Comparison of ENCODE assay signal across 8 cellular contexts in genomic region chr4:189940178-189941004, GRCh38. TPM values are rescaled to one million over a fixed set of nuclear protein-coding genes. Genes with fewer than 3 reads are reported as not detected.
DNase-seq lines count a peak whose midpoint lies in the region; TF ChIP-seq lines count a peak whose summit lies in the region.

Gene FRG1 (plus strand): TSS chr4:189940872. CDS start chr4:189941010, 138 bp downstream.

- peaks cover 22% of the 10 kb centered on the region for H3K36me3 Mint-ChIP-seq in HFFc6 (ENCODE audit: low read depth)
- peaks cover 23% of the 10 kb centered on the region for H3K36me3 Mint-ChIP-seq in activated naive CD4-positive, alpha-beta T cell treated with anti-CD3 and anti-CD28 coated beads, Interleukin-2, amount 50 U/mL, for 24 hours

- TF ChIP-seq CTCF in HFFc6 (IDR thresholded peaks at IDR 0.05) (peak; percentile 87), OCI-LY3 (IDR thresholded peaks at IDR 0.05; ENCODE audit: low read depth, low read length) (peak; percentile 40), cardiac muscle cell (IDR thresholded peaks at IDR 0.05; ENCODE audit: low read depth, low read length) (peak; percentile 92), prostate gland (IDR thresholded peaks at IDR 0.05) (peak; percentile 85 to 98 (median 93)), uterus (IDR thresholded peaks at IDR 0.05) (peak; percentile 77 to 96 (median 91))

- no peaks in the 10 kb centered on the region for H3K4me1 ChIP-seq in OCI-LY3 (ENCODE audit: low read length)
- peaks cover 3% of the 10 kb centered on the region for H3K4me1 ChIP-seq in cardiac muscle cell (ENCODE audit: low read depth)
- H3K4me1 ChIP-seq in prostate gland (replicated peaks), result no peaks in the 10 kb centered on the region
- H3K4me1 ChIP-seq in uterus, result no peaks in the 10 kb centered on the region

- DNase-seq in HFFc6, result peak; percentile 96
- DNase-seq in cardiac muscle cell (ENCODE audit: low read depth in 1 of 2, low spot score in 1 of 2), result peak; percentile 93 to 97
- peak; percentile 91 for DNase-seq in prostate gland (ENCODE audit: low spot score)
- peak; percentile 93 to 96 for DNase-seq in uterus
- no peak for DNase-seq in NCI-H82 treated with DMSO at 0.1 percent for 48 hours (lab: John Stamatoyannopoulos, UW; ENCODE audit: unreplicated experiment)

- no peaks in the 10 kb centered on the region; the same call in 1 of the 2 replicates for H3K27me3 Mint-ChIP-seq in HFFc6 (ENCODE audit: insufficient read depth)
- no peaks in the 10 kb centered on the region for H3K27me3 Mint-ChIP-seq in activated naive CD4-positive, alpha-beta T cell treated with anti-CD3 and anti-CD28 coated beads, Interleukin-2, amount 50 U/mL, for 24 hours

- H3K9ac ChIP-seq in OCI-LY3 (ENCODE audit: low read length), result peak within 1 kb of the TSS; percentile 67

- peak within 1 kb of the TSS; percentile 96 for H3K4me3 Mint-ChIP-seq in HFFc6
- H3K4me3 Mint-ChIP-seq in activated naive CD4-positive, alpha-beta T cell treated with anti-CD3 and anti-CD28 coated beads, Interleukin-2, amount 50 U/mL, for 24 hours, result peak within 1 kb of the TSS; percentile 92

- H3K4me1 Mint-ChIP-seq in HFFc6 (ENCODE audit: low read depth), result peaks cover 43% of the 10 kb centered on the region
- H3K4me1 Mint-ChIP-seq in activated naive CD4-positive, alpha-beta T cell treated with anti-CD3 and anti-CD28 coated beads, Interleukin-2, amount 50 U/mL, for 24 hours, result peaks cover 54% of the 10 kb centered on the region

- H3K27ac ChIP-seq in OCI-LY3 (ENCODE audit: low read length), result peak within 1 kb of the TSS; percentile 42; the same call in 1 of the 2 replicates
- H3K27ac ChIP-seq in cardiac muscle cell, result peak within 1 kb of the TSS; percentile 93
- peak within 1 kb of the TSS; percentile 77 to 83 for H3K27ac ChIP-seq in prostate gland
- peak within 1 kb of the TSS; percentile 81 to 85 for H3K27ac ChIP-seq in uterus

- 5% methylated on average over 69 of the region's 70 CpGs for WGBS in prostate gland

- H3K4me3 ChIP-seq in OCI-LY3 (ENCODE audit: low read length) (peak within 1 kb of the TSS; percentile 77), cardiac muscle cell (peak within 1 kb of the TSS; percentile 88), prostate gland (peak within 1 kb of the TSS; percentile 70 to 90), uterus (peak within 1 kb of the TSS; percentile 85 to 92)

- no peaks in the 10 kb centered on the region for H3K27me3 ChIP-seq in OCI-LY3 (ENCODE audit: low read depth, low read length)
- H3K27me3 ChIP-seq in cardiac muscle cell, result no peaks in the 10 kb centered on the region
- H3K27me3 ChIP-seq in prostate gland (replicated peaks; ENCODE audit: insufficient read depth), result no peaks in the 10 kb centered on the region
- no peaks in the 10 kb centered on the region for H3K27me3 ChIP-seq in uterus

- no peaks in the 10 kb centered on the region for H3K36me3 ChIP-seq in OCI-LY3 (replicated peaks; ENCODE audit: low read depth, low read length)
- H3K36me3 ChIP-seq in cardiac muscle cell, result no peaks in the 10 kb centered on the region
- H3K36me3 ChIP-seq in prostate gland, result no peaks in the 10 kb centered on the region
- H3K36me3 ChIP-seq in uterus, result no peaks in the 10 kb centered on the region

- no peaks in the 10 kb centered on the region for H3K9me3 Mint-ChIP-seq in HFFc6
- H3K9me3 Mint-ChIP-seq in activated naive CD4-positive, alpha-beta T cell treated with anti-CD3 and anti-CD28 coated beads, Interleukin-2, amount 50 U/mL, for 24 hours, result peaks cover 12% of the 10 kb centered on the region

- intact Hi-C loops in prostate gland (cut with DNase I), result no loop called here
- intact Hi-C loops in uterus (cut with DNase I; ENCODE audit: low total_unique reads), result no loop called here

- TF ChIP-seq POLR2A in GM10847 (IDR thresholded peaks at IDR 0.05; ENCODE audit: extremely low read depth, insufficient read length) (peak; percentile 67), prostate gland (IDR thresholded peaks at IDR 0.05) (peak; percentile 64), uterus (IDR thresholded peaks at IDR 0.05) (peak in 1 of 2 donors; percentile 53)

- H2AFZ ChIP-seq in OCI-LY3 (ENCODE audit: low read depth, low read length), result no peak within 1 kb of the TSS

- H3K27ac Mint-ChIP-seq in HFFc6, result peak within 1 kb of the TSS; percentile 90
- H3K27ac Mint-ChIP-seq in activated naive CD4-positive, alpha-beta T cell treated with anti-CD3 and anti-CD28 coated beads, Interleukin-2, amount 50 U/mL, for 24 hours, result peak within 1 kb of the TSS; percentile 96

- H3K79me2 ChIP-seq in OCI-LY3 (ENCODE audit: low read length), result peaks cover 14% of the 10 kb centered on the region

- no peaks in the 10 kb centered on the region for H3K9me3 ChIP-seq in OCI-LY3 (ENCODE audit: insufficient read depth, low read length)
- no peaks in the 10 kb centered on the region for H3K9me3 ChIP-seq in cardiac muscle cell (ENCODE audit: low read depth)
- H3K9me3 ChIP-seq in prostate gland, result no peaks in the 10 kb centered on the region
- H3K9me3 ChIP-seq in uterus, result no peaks in the 10 kb centered on the region

- no peaks in the 10 kb centered on the region for H4K20me1 ChIP-seq in OCI-LY3 (ENCODE audit: insufficient read depth, low read length)

- H3K4me2 ChIP-seq in OCI-LY3 (ENCODE audit: low read length), result peak within 1 kb of the TSS; percentile 57

RNA-seq across cellular contexts. Expression of gene FRG1, which starts in this region (rescaled TPM):
- total RNA-seq in HFFc6 (2021; fragmentation: NEBNext Ultra II Directional; extraction: Animal tissue kit (Norgen Biotek cat#: 25700)), result 10 to 100 TPM; 30.3 to 46.1 (median 37.2) TPM
- 39.7 and 40.5 TPM in 2 replicates for total RNA-seq in cardiac muscle cell
- 38.8 and 43.5 TPM in 2 replicates for polyA plus RNA-seq in cardiac muscle cell
- 10 to 100 TPM; 28.2 to 53.4 TPM for total RNA-seq in prostate gland
- total RNA-seq in uterus, result 10 to 100 TPM; 25.6 to 93.2 (median 34.5) TPM

Comparison
In these comparisons a context has a peak if more than half of its experiments do, and no peak if none do; other contexts are left out.
1. CTCF ChIP-seq: peak in every context shown above with its lines; median percentile 93 in prostate gland; 92 in cardiac muscle cell; 91 in uterus; 87 in HFFc6; 40 in OCI-LY3.
2. H3K27ac ChIP-seq: peak in every context shown above with its lines; median percentile 93 in cardiac muscle cell; 83 in uterus; 80 in prostate gland; 42 in OCI-LY3.